Comparison of ENCODE assay signal across 18 cellular contexts in genomic region chr16:50972899-50973298, GRCh38.
"Had no signal": no experiment of that assay in that cellular context is flagged by ENCODE, and none has a peak within 500 bp of the region (broad histone marks: within the 10 kb centered on the region; RNA-seq: fewer than 3 reads in every experiment).

No MANE protein-coding gene starts in this region.

- H3K36me3 ChIP-seq: colonic mucosa, esophagus squamous epithelium, gastroesophageal sphincter, neutrophil, right atrium auricular region, tibial artery, upper lobe of right lung, vagina had no signal

- H3K27me3 ChIP-seq: colonic mucosa, right atrium auricular region, tibial artery, upper lobe of right lung, vagina had no signal

- H3K9me3 Mint-ChIP-seq: immature natural killer cell had no signal

- H3K36me3 Mint-ChIP-seq: immature natural killer cell; naive thymus-derived CD8-positive, alpha-beta T cell had no signal

- DNase-seq: colonic mucosa; dermis blood vessel endothelial cell; esophagus squamous epithelium; foreskin fibroblast; immature natural killer cell; kidney; left colon; naive thymus-derived CD8-positive, alpha-beta T cell; posterior cingulate gyrus; small intestine; stimulated activated CD4-positive, alpha-beta T cell treated with anti-CD3 and anti-CD28 coated beads, Interleukin-12 subunit alpha, Interleukin-12 subunit beta, amount 100 ng/mL, for 4 hours; stimulated activated naive CD8-positive, alpha-beta T cell treated with anti-CD3 and anti-CD28 coated beads, Interleukin-15, Interleukin-2, amounts not matched to agents 100 U/mL and 50 U/mL, for 24 hours; tibial artery; upper lobe of right lung had no signal

- H3K27ac Mint-ChIP-seq: immature natural killer cell; naive thymus-derived CD8-positive, alpha-beta T cell had no signal

- FAIRE-seq: kidney, small intestine had no signal

- H3K9me3 ChIP-seq: colonic mucosa, esophagus squamous epithelium, gastroesophageal sphincter, neutrophil, right atrium auricular region, tibial artery, upper lobe of right lung, vagina had no signal

- H3K4me1 Mint-ChIP-seq: immature natural killer cell; naive thymus-derived CD8-positive, alpha-beta T cell had no signal

- H3K4me3 ChIP-seq: colonic mucosa, esophagus squamous epithelium, gastroesophageal sphincter, right atrium auricular region, tibial artery, upper lobe of right lung, vagina had no signal

- H3K27ac ChIP-seq: colonic mucosa, esophagus squamous epithelium, gastroesophageal sphincter, neutrophil, right atrium auricular region, tibial artery, upper lobe of right lung, vagina had no signal

- ATAC-seq: gastroesophageal sphincter; left colon; naive thymus-derived CD8-positive, alpha-beta T cell; stimulated activated naive CD8-positive, alpha-beta T cell treated with anti-CD3 and anti-CD28 coated beads, Interleukin-15, Interleukin-2, amounts not matched to agents 100 U/mL and 50 U/mL, for 24 hours; upper lobe of right lung had no signal

- H3K4me3 Mint-ChIP-seq: immature natural killer cell; naive thymus-derived CD8-positive, alpha-beta T cell had no signal

- H3K4me1 ChIP-seq: colonic mucosa, esophagus squamous epithelium, gastroesophageal sphincter, right atrium auricular region, tibial artery, upper lobe of right lung, vagina had no signal
